In the genomic region with DNA sequence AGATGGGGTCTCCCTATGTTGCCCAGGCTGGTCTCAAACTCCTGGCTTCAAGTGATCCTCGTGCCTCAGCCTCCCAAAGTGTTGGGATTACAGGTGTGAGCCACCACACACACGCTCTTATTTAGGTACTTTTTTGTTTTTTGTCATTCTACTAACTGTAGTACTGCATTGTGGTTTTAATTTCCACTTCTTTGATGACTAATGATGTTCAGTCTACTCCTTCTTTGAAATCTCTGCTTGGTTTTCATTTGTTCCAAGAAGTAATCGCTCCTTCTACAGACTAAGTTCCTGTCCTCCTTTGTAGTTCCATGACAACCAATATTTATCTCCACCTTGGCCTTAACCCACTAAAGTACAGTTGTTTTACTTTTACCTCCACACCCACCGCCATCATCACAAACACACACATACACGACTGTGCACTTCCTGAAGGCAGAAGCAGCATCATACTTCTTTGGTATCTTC, we compare ENCODE assay signal across 1 cellular context.
TF ChIP-seq lines count a peak whose summit lies in the region.

No MANE protein-coding gene starts in this region.

TF ChIP-seq in WTC11, 78 proteins besides CTCF, POLR2A, EP300 and RAD21 (continued from another document):
- TF ChIP-seq, protein P1, sequence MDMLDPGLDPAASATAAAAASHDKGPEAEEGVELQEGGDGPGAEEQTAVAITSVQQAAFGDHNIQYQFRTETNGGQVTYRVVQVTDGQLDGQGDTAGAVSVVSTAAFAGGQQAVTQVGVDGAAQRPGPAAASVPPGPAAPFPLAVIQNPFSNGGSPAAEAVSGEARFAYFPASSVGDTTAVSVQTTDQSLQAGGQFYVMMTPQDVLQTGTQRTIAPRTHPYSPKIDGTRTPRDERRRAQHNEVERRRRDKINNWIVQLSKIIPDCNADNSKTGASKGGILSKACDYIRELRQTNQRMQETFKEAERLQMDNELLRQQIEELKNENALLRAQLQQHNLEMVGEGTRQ (CRISPR knock-in tag; IDR thresholded peaks at IDR 0.05) = no peak
- no peak for TF ChIP-seq MYBL2 (CRISPR knock-in tag; IDR thresholded peaks at IDR 0.05)
